In genomic region chr11:72363112-72363511, GRCh38 we compare ENCODE assay signal across 24 cellular contexts.
DNase-seq lines count a peak whose midpoint lies in the region; ATAC-seq, FAIRE-seq and TF ChIP-seq lines count a peak whose summit lies in the region.
"Had no signal": no experiment of that assay in that cellular context is flagged by ENCODE, and none has a peak within 500 bp of the region (broad histone marks: within the 10 kb centered on the region; RNA-seq: fewer than 3 reads in every experiment).

No MANE protein-coding gene starts in this region.

- POLR2A ChIA-PET in activated CD4-positive, alpha-beta T cell treated with anti-CD3 and anti-CD28 coated beads, Interleukin-2, amount 10 ng/mL, durations not matched to agents 7 days and 5 days (lab: Charles Lee) = no interaction called here
- POLR2A ChIA-PET in K562 (lab: Yijun Ruan, JAX) = interaction anchor here (1.2 kb wide), 1 partner anchor 12 kb away, joined by 4 read pairs; no protein-coding TSS in a partner anchor

- H3K4me3 Mint-ChIP-seq in activated CD4-positive, alpha-beta T cell treated with anti-CD3 and anti-CD28 coated beads, Interleukin-2, amount 10 ng/mL, durations not matched to agents 7 days and 5 days = no peak overlapping the region
- H3K4me3 Mint-ChIP-seq: CD4-positive, alpha-beta T cell; GM23338; HFFc6 had no signal

- no peak for DNase-seq in activated CD4-positive, alpha-beta T cell treated with anti-CD3 and anti-CD28 coated beads, Interleukin-2, amount 10 ng/mL, durations not matched to agents 7 days and 5 days
- no peak for DNase-seq in activated CD4-positive, alpha-beta T cell treated with anti-CD3 and anti-CD28 coated beads for 1 hour
- DNase-seq in EL (peak; percentile 23), KBM-7 (peak; percentile 34), K562 (ENCODE audit: extremely low read depth in 1 of 4, low spot score in 3 of 4) (no peak), LoVo (ENCODE audit: low spot score) (no peak)
- DNase-seq in stimulated activated CD4-positive, alpha-beta T cell treated with anti-CD3 and anti-CD28 coated beads, Interleukin-2, amount 100 ng/mL, for 24 hours = no peak
- DNase-seq: ACHN; BE2C; CD4-positive, alpha-beta T cell; DMS153; DMS79 treated with DMSO at 0.1 percent for 48 hours; H7; HFFc6 had no signal

- no peaks in the 10 kb centered on the region; the same call in 2 of the 3 replicates for H3K79me2 ChIP-seq in K562 (ENCODE audit: control insufficient read depth, insufficient read depth, low read length)

- H4K20me1 ChIP-seq in K562 (replicated peaks; ENCODE audit: control insufficient read depth, insufficient read depth, low read length) = no peaks in the 10 kb centered on the region

- H3K27ac ChIP-seq in K562 (ENCODE audit: extremely low read depth, low read depth, low read length) = no peak overlapping the region
- H3K27ac ChIP-seq: C4-2B, HL-60, KMS-11 had no signal

- ATAC-seq in K562 (no peak; the same call in 2 of the 3 replicates), GM18517 (IDR thresholded peaks at IDR 0.05; ENCODE audit: unreplicated experiment) (no peak)
- ATAC-seq: GM23338, HCT116 had no signal

- H3K9me3 Mint-ChIP-seq in activated CD4-positive, alpha-beta T cell treated with anti-CD3 and anti-CD28 coated beads, Interleukin-2, amount 10 ng/mL, durations not matched to agents 7 days and 5 days = peaks cover 10% of the 10 kb centered on the region
- H3K9me3 Mint-ChIP-seq: CD4-positive, alpha-beta T cell had no signal

- 49% methylated on average over 3 of the region's 5 CpGs for WGBS in K562 (ENCODE audit: insufficient coverage, low coverage, missing lambda C conversion rate)

- no peak for TF ChIP-seq RAD21 in K562 (CRISPR knock-in tag; conservative IDR thresholded peaks at IDR 0.05 in 1 of 2, IDR thresholded peaks at IDR 0.05 in 1 of 2)

- H3K4me1 ChIP-seq in K562 (replicated peaks in 1 of 2; ENCODE audit: control insufficient read depth in 2 of 2, insufficient read depth in 2 of 2, low read length in 2 of 2) = peaks cover 0 to 22% of the 10 kb centered on the region in 2 experiments; a peak in 3 of 5 replicates

- TF ChIP-seq POLR2A in K562 (conservative IDR thresholded peaks at IDR 0.05) = no peak

- no peak overlapping the region for H3K4me2 ChIP-seq in K562 (ENCODE audit: insufficient read depth, low read length)
- H3K4me2 ChIP-seq: GM23338, KMS-11 had no signal

- H3K36me3 ChIP-seq in K562 (ENCODE audit: control insufficient read depth, insufficient read depth, low read length) = peaks cover 6% of the 10 kb centered on the region; the same call in 2 of the 3 replicates

- no peak overlapping the region for H3K9ac ChIP-seq in K562 (ENCODE audit: insufficient read depth in 1 of 2, low read depth in 2 of 2, low read length in 2 of 2)
- H3K9ac ChIP-seq: KMS-11 had no signal

- H3K4me1 Mint-ChIP-seq in activated CD4-positive, alpha-beta T cell treated with anti-CD3 and anti-CD28 coated beads, Interleukin-2, amount 10 ng/mL, durations not matched to agents 7 days and 5 days = no peaks in the 10 kb centered on the region

- H3K27me3 ChIP-seq in K562 (ENCODE audit: control insufficient read depth in 2 of 2, insufficient read depth in 2 of 2, low read length in 2 of 2) = no peaks in the 10 kb centered on the region
- H3K27me3 ChIP-seq: BE2C had no signal

- peak overlapping the region; percentile 3 for H3K27ac Mint-ChIP-seq in activated CD4-positive, alpha-beta T cell treated with anti-CD3 and anti-CD28 coated beads, Interleukin-2, amount 10 ng/mL, durations not matched to agents 7 days and 5 days
- H3K27ac Mint-ChIP-seq: CD4-positive, alpha-beta T cell; GM23338; IgD-negative memory B cell had no signal

- TF ChIP-seq CTCF in K562 (IDR thresholded peaks at IDR 0.05 in 2 of 3, conservative IDR thresholded peaks at IDR 0.05 in 1 of 3; ENCODE audit: insufficient read depth in 2 of 3, low read depth in 1 of 3, low read length in 3 of 3) = no peak

- no peaks in the 10 kb centered on the region for H3K9me3 ChIP-seq in K562 (replicated peaks; ENCODE audit: control insufficient read depth, insufficient read depth, low read depth, low read length)
- H3K9me3 ChIP-seq: BE2C had no signal

- intact Hi-C loops in K562 (cut with micrococcal nuclease) = no loop called here

- no peak for TF ChIP-seq EP300 in K562 (IDR thresholded peaks at IDR 0.05; ENCODE audit: low read length)

- H3K9me1 ChIP-seq in K562 (ENCODE audit: control insufficient read depth, insufficient read depth, low read length) = no peaks in the 10 kb centered on the region

- H3K4me3 ChIP-seq in K562 = no peak overlapping the region
- H3K4me3 ChIP-seq: GM23338 had no signal

- peaks cover 12% of the 10 kb centered on the region for H3K36me3 Mint-ChIP-seq in activated CD4-positive, alpha-beta T cell treated with anti-CD3 and anti-CD28 coated beads, Interleukin-2, amount 10 ng/mL, durations not matched to agents 7 days and 5 days (ENCODE audit: low read depth)

- no peak overlapping the region for H2AFZ ChIP-seq in K562 (ENCODE audit: low read depth, low read length)
- H2AFZ ChIP-seq: GM23338 had no signal

- FAIRE-seq in K562 (lab: Jason Lieb, UNC) = no peak
- FAIRE-seq: A204.1, G401.6, GM12891 had no signal

- BruUV-seq in K562 (replicated peaks; lab: Mats Ljungman, UMichigan) = no TSS peak

- no peaks in the 10 kb centered on the region for H3K27me3 Mint-ChIP-seq in activated CD4-positive, alpha-beta T cell treated with anti-CD3 and anti-CD28 coated beads, Interleukin-2, amount 10 ng/mL, durations not matched to agents 7 days and 5 days
- H3K27me3 Mint-ChIP-seq: CD4-positive, alpha-beta T cell; IgD-negative memory B cell had no signal

- in situ Hi-C loops in KBM-7 (cut with MboI; ENCODE audit: low pct_unique_long_range_greater_than_20kb, low sequenced_read_pairs) (no loop called here), K562 (cut with MboI) (no loop called here)

- CTCF ChIA-PET in activated CD4-positive, alpha-beta T cell treated with anti-CD3 and anti-CD28 coated beads, Interleukin-2, amount 10 ng/mL, durations not matched to agents 7 days and 5 days (lab: Charles Lee) = interaction anchor here (1.2 kb wide), 1 partner anchor 34 kb away, joined by 3 read pairs; no protein-coding TSS in a partner anchor
- CTCF ChIA-PET in K562 (lab: Yijun Ruan, JAX; ENCODE audit: low intra/inter-chr PET ratio) = no interaction called here

TF ChIP-seq in K562, 482 proteins besides CTCF, POLR2A, EP300 and RAD21 (continues in another document):
- TF ChIP-seq ZNF639 (CRISPR knock-in tag; conservative IDR thresholded peaks at IDR 0.05 in 1 of 2, IDR thresholded peaks at IDR 0.05 in 1 of 2) (no peak), AFF4 (CRISPR knock-in tag; IDR thresholded peaks at IDR 0.05) (no peak), ZNF449 (CRISPR knock-in tag; IDR thresholded peaks at IDR 0.05) (no peak), PRMT5 (CRISPR knock-in tag; IDR thresholded peaks at IDR 0.05) (no peak), NFXL1 (CRISPR knock-in tag; IDR thresholded peaks at IDR 0.05) (no peak), MEF2A (IDR thresholded peaks at IDR 0.05; ENCODE audit: control insufficient read depth, low read depth, low read length) (no peak), KLF16 (IDR thresholded peaks at IDR 0.05) (no peak), MEIS2 (IDR thresholded peaks at IDR 0.05; ENCODE audit: partially characterized antibody) (peak; percentile 29), NR3C1 (CRISPR knock-in tag; IDR thresholded peaks at IDR 0.05) (no peak)

Comparison
In these comparisons a context has a peak if more than half of its experiments do, and no peak if none do; other contexts are left out.
1. DNase-seq: peak in EL (single experiment) and KBM-7 (single experiment); none in activated CD4-positive, alpha-beta T cell treated with anti-CD3 and anti-CD28 coated beads, Interleukin-2, amount 10 ng/mL, durations not matched to agents 7 days and 5 days (single experiment), activated CD4-positive, alpha-beta T cell treated with anti-CD3 and anti-CD28 coated beads for 1 hour (single experiment), K562 (0 of 4), LoVo (single experiment) and stimulated activated CD4-positive, alpha-beta T cell treated with anti-CD3 and anti-CD28 coated beads, Interleukin-2, amount 100 ng/mL, for 24 hours (0 of 2).